19 cellular contexts compared by ENCODE assay signal in the genomic region with DNA sequence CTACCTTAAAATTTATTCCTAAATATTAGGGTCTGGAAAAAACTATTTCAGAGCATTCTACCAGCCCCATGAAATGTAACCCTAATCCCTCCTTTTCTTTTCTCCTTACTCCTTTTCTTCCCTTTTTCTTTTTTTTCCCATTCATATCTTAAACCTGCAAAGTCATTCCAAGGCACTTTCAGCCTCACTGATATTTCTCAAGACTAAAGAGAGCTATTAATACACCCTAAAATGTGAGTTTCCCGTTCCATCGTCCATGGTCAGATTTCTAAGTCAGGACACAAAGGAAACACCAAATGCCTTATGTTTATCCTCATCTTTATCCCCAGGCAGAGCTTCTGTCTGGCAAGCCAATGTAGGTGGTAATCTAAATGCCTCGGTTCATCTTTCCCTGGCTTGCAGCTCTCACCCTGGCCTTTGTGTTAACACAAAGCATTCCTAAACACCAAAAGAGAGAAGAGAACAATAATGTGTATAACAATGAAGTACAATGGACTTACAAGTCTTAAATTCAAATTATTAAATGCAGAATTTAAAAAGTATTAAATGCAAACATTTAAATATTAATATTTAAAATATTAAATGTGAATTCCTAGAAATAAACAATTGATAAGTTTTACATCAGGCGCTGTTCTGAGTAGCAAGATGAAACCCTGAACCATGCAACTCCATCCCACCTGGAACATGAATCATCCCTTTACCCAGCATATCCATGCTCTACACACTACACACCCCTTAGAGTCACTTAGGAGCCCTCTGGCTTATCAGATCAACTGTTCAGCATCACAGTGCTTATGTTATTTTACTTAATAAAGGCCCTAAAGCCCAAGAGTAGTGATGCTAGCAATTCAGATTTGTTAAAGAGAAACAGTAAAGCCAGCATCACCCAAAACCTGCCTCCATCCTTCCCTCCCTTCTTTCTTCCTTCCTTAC.
"Had no signal": no experiment of that assay in that cellular context is flagged by ENCODE, and none has a peak within 500 bp of the region (broad histone marks: within the 10 kb centered on the region; RNA-seq: fewer than 3 reads in every experiment).

No MANE protein-coding gene starts in this region.

- H3K36me3 Mint-ChIP-seq: activated naive CD4-positive, alpha-beta T cell treated with anti-CD3 and anti-CD28 coated beads, Interleukin-2, amount 50 U/mL, for 72 hours had no signal

- H3K36me3 ChIP-seq: colonic mucosa, lower lobe of right lung, tibial nerve, uterus had no signal

- H3K27me3 ChIP-seq: colonic mucosa, tibial nerve, uterus had no signal

- H3K9me3 ChIP-seq: colonic mucosa, lower lobe of right lung, tibial nerve, uterus had no signal

- H3K27me3 Mint-ChIP-seq: activated CD4-positive, alpha-beta T cell treated with anti-CD3 and anti-CD28 coated beads, Interleukin-2, amount 10 ng/mL, durations not matched to agents 24 days and 14 days; stimulated activated memory B cell treated with anti-CD40 and anti-IgM and Interleukin-4, amounts not matched to agents 10 μg/mL and 1 μg/mL and 100 μg/mL, for 72 hours had no signal

- H3K9ac ChIP-seq: parathyroid adenoma had no signal

- ATAC-seq: activated CD8-positive, alpha-beta T cell treated with anti-CD3 and anti-CD28 coated beads, Interleukin-2, amount 10 ng/mL, durations not matched to agents 7 days and 5 days; activated naive CD4-positive, alpha-beta T cell treated with anti-CD3 and anti-CD28 coated beads, Interleukin-2, amount 50 U/mL, for 72 hours; left colon; lower lobe of right lung; stimulated activated memory B cell treated with anti-CD40 and anti-IgM and Interleukin-4, amounts not matched to agents 10 μg/mL and 1 μg/mL and 100 μg/mL, for 72 hours had no signal

- H3K4me3 ChIP-seq: colonic mucosa, lower lobe of right lung, tibial nerve, uterus had no signal

- H2AFZ ChIP-seq: parathyroid adenoma had no signal

- H3K4me1 ChIP-seq: colonic mucosa, lower lobe of right lung, parathyroid adenoma, tibial nerve, uterus had no signal

- H3K27ac Mint-ChIP-seq: activated CD4-positive, alpha-beta T cell treated with anti-CD3 and anti-CD28 coated beads, Interleukin-2, amount 10 ng/mL, durations not matched to agents 24 days and 14 days; activated CD8-positive, alpha-beta T cell treated with anti-CD3 and anti-CD28 coated beads, Interleukin-2, amount 10 ng/mL, durations not matched to agents 7 days and 5 days; activated naive CD4-positive, alpha-beta T cell treated with anti-CD3 and anti-CD28 coated beads, Interleukin-2, amount 50 U/mL, for 72 hours; stimulated activated memory B cell treated with anti-CD40 and anti-IgM and Interleukin-4, amounts not matched to agents 10 μg/mL and 1 μg/mL and 100 μg/mL, for 72 hours had no signal

- H3K9me3 Mint-ChIP-seq: activated CD4-positive, alpha-beta T cell treated with anti-CD3 and anti-CD28 coated beads, Interleukin-2, amount 10 ng/mL, durations not matched to agents 24 days and 14 days; activated naive CD4-positive, alpha-beta T cell treated with anti-CD3 and anti-CD28 coated beads, Interleukin-2, amount 50 U/mL, for 72 hours; stimulated activated memory B cell treated with anti-CD40 and anti-IgM and Interleukin-4, amounts not matched to agents 10 μg/mL and 1 μg/mL and 100 μg/mL, for 72 hours had no signal

- DNase-seq: activated CD4-positive, alpha-beta T cell treated with anti-CD3 and anti-CD28 coated beads, Interleukin-2, amount 10 ng/mL, durations not matched to agents 24 days and 14 days; activated CD4-positive, CD25-positive, alpha-beta regulatory T cell; activated CD8-positive, alpha-beta memory T cell treated with anti-CD3 and anti-CD28 coated beads, Interleukin-2, amount 50 U/mL, for 4 hours; activated CD8-positive, alpha-beta T cell treated with anti-CD3 and anti-CD28 coated beads, Interleukin-2, amount 10 ng/mL, durations not matched to agents 7 days and 5 days; activated gamma-delta T cell; activated T-cell treated with anti-CD3 and anti-CD28 coated beads, Interleukin-2, amount 50 U/mL, for 48 hours; amniotic stem cell; colonic mucosa; effector CD8-positive, alpha-beta T cell; foreskin melanocyte; left colon; lower lobe of right lung; midbrain; stimulated activated CD4-positive, alpha-beta T cell treated with anti-CD3 and anti-CD28 coated beads, Interleukin-12 subunit alpha, Interleukin-12 subunit beta, amount 100 ng/mL, for 4 hours; uterus had no signal

- H3K4me3 Mint-ChIP-seq: activated CD4-positive, alpha-beta T cell treated with anti-CD3 and anti-CD28 coated beads, Interleukin-2, amount 10 ng/mL, durations not matched to agents 24 days and 14 days; activated CD8-positive, alpha-beta T cell treated with anti-CD3 and anti-CD28 coated beads, Interleukin-2, amount 10 ng/mL, durations not matched to agents 7 days and 5 days; stimulated activated memory B cell treated with anti-CD40 and anti-IgM and Interleukin-4, amounts not matched to agents 10 μg/mL and 1 μg/mL and 100 μg/mL, for 72 hours had no signal

- H3K27ac ChIP-seq: colonic mucosa, lower lobe of right lung, parathyroid adenoma, tibial nerve, uterus had no signal
